1 cellular context compared by ENCODE assay signal in the genomic region with DNA sequence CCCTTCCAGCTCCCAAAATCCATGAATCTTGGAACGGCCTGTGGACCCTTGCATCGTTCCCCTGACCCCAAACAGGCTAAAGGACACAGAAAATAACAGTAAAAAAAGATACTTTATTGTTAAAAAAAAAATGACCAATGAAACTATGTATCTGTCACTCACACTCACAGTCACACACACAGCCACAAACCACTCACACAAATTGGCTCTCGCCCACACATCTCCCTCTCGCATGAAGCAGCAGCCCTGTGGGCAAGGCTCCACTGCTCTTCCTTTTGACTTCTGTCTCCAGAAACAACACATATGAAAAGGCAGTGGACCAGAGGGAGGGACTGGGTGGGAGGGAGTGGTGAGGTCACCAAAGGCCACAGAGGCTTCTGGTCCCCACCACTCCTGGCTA.
TF ChIP-seq lines count a peak whose summit lies in the region.

No MANE protein-coding gene starts in this region.

TF ChIP-seq in GM12878, 131 proteins besides CTCF, POLR2A, EP300 and RAD21 (continued from another document):
- TF ChIP-seq, protein P1, sequence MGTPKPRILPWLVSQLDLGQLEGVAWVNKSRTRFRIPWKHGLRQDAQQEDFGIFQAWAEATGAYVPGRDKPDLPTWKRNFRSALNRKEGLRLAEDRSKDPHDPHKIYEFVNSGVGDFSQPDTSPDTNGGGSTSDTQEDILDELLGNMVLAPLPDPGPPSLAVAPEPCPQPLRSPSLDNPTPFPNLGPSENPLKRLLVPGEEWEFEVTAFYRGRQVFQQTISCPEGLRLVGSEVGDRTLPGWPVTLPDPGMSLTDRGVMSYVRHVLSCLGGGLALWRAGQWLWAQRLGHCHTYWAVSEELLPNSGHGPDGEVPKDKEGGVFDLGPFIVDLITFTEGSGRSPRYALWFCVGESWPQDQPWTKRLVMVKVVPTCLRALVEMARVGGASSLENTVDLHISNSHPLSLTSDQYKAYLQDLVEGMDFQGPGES (IDR thresholded peaks at IDR 0.05) = no peak
- TF ChIP-seq WRNIP1 (IDR thresholded peaks at IDR 0.05; ENCODE audit: borderline replicate concordance, low read depth, low read length) (no peak), TARDBP (IDR thresholded peaks at IDR 0.05; ENCODE audit: borderline replicate concordance) (no peak)
TF ChIP-seq in GM12878: peak in this region for 5.
